In the genomic region with DNA sequence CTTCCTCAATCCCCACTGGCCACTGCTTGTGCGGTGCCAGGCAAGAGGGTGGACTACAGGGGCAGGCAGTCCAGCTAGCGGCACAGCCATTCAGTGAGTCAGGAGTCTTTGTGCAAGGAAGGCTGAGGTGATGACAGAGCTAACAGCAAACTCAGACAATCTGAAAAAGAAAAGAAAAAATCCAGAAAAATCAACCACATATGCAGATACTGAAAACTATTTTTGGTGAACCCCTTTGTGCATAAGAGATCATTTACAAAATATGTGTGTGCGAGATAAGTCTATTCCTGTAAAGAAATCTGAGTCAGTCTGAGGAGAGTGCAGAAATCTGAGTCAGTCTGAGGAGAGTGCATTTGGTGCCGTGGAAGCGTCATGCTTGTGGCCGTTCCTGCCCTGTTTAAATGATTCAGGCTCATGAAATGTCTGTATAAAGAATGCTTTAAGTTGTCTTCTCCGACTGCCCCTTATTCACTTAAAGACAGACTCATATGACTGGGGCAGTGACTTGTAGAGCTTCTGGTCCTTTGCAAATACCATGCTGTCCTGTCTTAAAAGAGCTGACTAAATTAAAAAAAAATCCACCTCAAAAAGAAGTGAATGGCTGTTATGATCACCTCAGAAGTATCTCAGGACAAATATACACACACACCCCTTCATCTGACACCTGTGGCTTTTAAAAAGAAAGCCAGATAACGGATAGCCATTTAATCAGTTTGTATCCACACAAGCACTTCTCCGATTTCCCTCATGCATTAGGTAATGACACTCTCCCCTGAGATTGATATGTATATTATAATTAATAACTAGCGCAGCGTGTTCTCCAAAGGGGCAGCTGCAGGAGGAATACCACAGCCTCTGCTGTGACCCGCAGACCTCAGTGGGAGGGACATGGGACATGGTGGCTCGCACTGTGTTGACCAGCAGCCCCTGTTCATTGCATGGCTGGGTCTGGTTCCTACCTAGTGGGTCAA, we compare ENCODE assay signal across 1 cellular context.
TF ChIP-seq lines count a peak whose summit lies in the region.

No MANE protein-coding gene starts in this region.

TF ChIP-seq in HepG2, 621 proteins besides CTCF, POLR2A, EP300 and RAD21:
- TF ChIP-seq ZFP62 (CRISPR knock-in tag; IDR thresholded peaks at IDR 0.05) (no peak), HNRNPUL1 (IDR thresholded peaks at IDR 0.05; ENCODE audit: low read depth, low read length) (no peak), ZNF331 (CRISPR knock-in tag; IDR thresholded peaks at IDR 0.05) (no peak), ZNF615 (CRISPR knock-in tag; IDR thresholded peaks at IDR 0.05; ENCODE audit: borderline replicate concordance) (no peak), NR0B2 (CRISPR knock-in tag; IDR thresholded peaks at IDR 0.05) (no peak), SRSF4 (IDR thresholded peaks at IDR 0.05; ENCODE audit: low read depth, low read length, poor library complexity, severe bottlenecking) (no peak), ZNF460 (CRISPR knock-in tag; IDR thresholded peaks at IDR 0.05; ENCODE audit: borderline replicate concordance) (no peak), ZBTB7A (CRISPR knock-in tag; IDR thresholded peaks at IDR 0.05) (no peak), AHDC1 (CRISPR knock-in tag; IDR thresholded peaks at IDR 0.05; ENCODE audit: borderline replicate concordance) (no peak), JARID2 (CRISPR knock-in tag; IDR thresholded peaks at IDR 0.05; ENCODE audit: insufficient replicate concordance) (no peak), HNRNPL (IDR thresholded peaks at IDR 0.05; ENCODE audit: low read depth, low read length) (no peak), ZNF496 (CRISPR knock-in tag; IDR thresholded peaks at IDR 0.05; ENCODE audit: insufficient replicate concordance) (no peak), RELA (CRISPR knock-in tag; IDR thresholded peaks at IDR 0.05) (no peak)
- TF ChIP-seq, protein P1, sequence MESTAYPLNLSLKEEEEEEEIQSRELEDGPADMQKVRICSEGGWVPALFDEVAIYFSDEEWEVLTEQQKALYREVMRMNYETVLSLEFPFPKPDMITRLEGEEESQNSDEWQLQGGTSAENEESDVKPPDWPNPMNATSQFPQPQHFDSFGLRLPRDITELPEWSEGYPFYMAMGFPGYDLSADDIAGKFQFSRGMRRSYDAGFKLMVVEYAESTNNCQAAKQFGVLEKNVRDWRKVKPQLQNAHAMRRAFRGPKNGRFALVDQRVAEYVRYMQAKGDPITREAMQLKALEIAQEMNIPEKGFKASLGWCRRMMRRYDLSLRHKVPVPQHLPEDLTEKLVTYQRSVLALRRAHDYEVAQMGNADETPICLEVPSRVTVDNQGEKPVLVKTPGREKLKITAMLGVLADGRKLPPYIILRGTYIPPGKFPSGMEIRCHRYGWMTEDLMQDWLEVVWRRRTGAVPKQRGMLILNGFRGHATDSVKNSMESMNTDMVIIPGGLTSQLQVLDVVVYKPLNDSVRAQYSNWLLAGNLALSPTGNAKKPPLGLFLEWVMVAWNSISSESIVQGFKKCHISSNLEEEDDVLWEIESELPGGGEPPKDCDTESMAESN (CRISPR knock-in tag; conservative IDR thresholded peaks at IDR 0.05): no peak
- TF ChIP-seq, protein P2, sequence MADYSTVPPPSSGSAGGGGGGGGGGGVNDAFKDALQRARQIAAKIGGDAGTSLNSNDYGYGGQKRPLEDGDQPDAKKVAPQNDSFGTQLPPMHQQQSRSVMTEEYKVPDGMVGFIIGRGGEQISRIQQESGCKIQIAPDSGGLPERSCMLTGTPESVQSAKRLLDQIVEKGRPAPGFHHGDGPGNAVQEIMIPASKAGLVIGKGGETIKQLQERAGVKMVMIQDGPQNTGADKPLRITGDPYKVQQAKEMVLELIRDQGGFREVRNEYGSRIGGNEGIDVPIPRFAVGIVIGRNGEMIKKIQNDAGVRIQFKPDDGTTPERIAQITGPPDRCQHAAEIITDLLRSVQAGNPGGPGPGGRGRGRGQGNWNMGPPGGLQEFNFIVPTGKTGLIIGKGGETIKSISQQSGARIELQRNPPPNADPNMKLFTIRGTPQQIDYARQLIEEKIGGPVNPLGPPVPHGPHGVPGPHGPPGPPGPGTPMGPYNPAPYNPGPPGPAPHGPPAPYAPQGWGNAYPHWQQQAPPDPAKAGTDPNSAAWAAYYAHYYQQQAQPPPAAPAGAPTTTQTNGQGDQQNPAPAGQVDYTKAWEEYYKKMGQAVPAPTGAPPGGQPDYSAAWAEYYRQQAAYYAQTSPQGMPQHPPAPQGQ (CRISPR knock-in tag; IDR thresholded peaks at IDR 0.05; ENCODE audit: borderline replicate concordance): no peak
- TF ChIP-seq, protein P3, sequence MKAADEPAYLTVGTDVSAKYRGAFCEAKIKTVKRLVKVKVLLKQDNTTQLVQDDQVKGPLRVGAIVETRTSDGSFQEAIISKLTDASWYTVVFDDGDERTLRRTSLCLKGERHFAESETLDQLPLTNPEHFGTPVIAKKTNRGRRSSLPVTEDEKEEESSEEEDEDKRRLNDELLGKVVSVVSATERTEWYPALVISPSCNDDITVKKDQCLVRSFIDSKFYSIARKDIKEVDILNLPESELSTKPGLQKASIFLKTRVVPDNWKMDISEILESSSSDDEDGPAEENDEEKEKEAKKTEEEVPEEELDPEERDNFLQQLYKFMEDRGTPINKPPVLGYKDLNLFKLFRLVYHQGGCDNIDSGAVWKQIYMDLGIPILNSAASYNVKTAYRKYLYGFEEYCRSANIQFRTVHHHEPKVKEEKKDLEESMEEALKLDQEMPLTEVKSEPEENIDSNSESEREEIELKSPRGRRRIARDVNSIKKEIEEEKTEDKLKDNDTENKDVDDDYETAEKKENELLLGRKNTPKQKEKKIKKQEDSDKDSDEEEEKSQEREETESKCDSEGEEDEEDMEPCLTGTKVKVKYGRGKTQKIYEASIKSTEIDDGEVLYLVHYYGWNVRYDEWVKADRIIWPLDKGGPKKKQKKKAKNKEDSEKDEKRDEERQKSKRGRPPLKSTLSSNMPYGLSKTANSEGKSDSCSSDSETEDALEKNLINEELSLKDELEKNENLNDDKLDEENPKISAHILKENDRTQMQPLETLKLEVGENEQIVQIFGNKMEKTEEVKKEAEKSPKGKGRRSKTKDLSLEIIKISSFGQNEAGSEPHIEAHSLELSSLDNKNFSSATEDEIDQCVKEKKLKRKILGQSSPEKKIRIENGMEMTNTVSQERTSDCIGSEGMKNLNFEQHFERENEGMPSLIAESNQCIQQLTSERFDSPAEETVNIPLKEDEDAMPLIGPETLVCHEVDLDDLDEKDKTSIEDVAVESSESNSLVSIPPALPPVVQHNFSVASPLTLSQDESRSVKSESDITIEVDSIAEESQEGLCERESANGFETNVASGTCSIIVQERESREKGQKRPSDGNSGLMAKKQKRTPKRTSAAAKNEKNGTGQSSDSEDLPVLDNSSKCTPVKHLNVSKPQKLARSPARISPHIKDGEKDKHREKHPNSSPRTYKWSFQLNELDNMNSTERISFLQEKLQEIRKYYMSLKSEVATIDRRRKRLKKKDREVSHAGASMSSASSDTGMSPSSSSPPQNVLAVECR (CRISPR knock-in tag; IDR thresholded peaks at IDR 0.05; ENCODE audit: borderline replicate concordance): no peak
